In the genomic region with DNA sequence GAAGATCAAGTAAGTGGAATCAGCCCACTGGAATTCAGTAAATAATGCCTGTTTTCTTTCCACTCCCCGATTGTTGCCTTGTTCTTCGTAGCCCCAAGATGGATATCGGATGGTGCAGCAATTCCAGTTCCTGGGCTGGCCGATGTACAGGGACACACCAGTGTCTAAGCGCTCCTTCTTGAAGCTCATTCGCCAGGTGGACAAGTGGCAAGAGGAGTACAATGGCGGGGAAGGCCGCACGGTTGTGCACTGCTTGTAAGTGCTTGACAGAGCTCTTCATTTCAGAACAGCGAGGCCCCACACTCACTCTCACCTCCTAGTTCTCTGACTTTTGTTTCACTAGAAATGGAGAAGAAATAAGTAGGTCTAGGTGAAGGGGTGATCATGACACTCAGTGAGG, we compare ENCODE assay signal across 25 cellular contexts.
DNase-seq lines count a peak whose midpoint lies in the region; ATAC-seq and TF ChIP-seq lines count a peak whose summit lies in the region.
"Had no signal": no experiment of that assay in that cellular context is flagged by ENCODE, and none has a peak within 500 bp of the region (broad histone marks: within the 10 kb centered on the region; RNA-seq: fewer than 3 reads in every experiment).

No MANE protein-coding gene starts in this region.

- H3K9me3 ChIP-seq in heart right ventricle = no peaks in the 10 kb centered on the region
- H3K9me3 ChIP-seq: BE2C, BLaER1 had no signal

- 88 to 89% methylated on average over 10 of the region's 10 CpGs for WGBS in heart right ventricle, 2 donors

- no peak for ATAC-seq in heart right ventricle
- ATAC-seq: GM12878 had no signal

- H3K27me3 ChIP-seq in heart right ventricle = no peaks in the 10 kb centered on the region
- H3K27me3 ChIP-seq: BE2C, BLaER1 had no signal

- no peaks in the 10 kb centered on the region for H3K9me3 Mint-ChIP-seq in endothelial cell (ENCODE audit: unreplicated experiment)
- H3K9me3 Mint-ChIP-seq: CD14-positive monocyte; CD4-positive, alpha-beta memory T cell; CD8-positive, alpha-beta memory T cell had no signal

- H3K27ac Mint-ChIP-seq in endothelial cell (ENCODE audit: unreplicated experiment) = no peak overlapping the region
- H3K27ac Mint-ChIP-seq: CD14-positive monocyte; CD4-positive, CD25-positive, alpha-beta regulatory T cell; CD8-positive, alpha-beta memory T cell had no signal

- intact Hi-C loops in cardiac septum (cut with DNase I) (loop anchor here (10.0 kb wide), 1 partner anchor 592 kb away; no protein-coding TSS in a partner anchor), heart right ventricle (cut with DNase I) (loop anchor here in 5 of 10 donors (5.0 to 10.0 kb wide), 4 partner anchors 302 to 1115 kb away; no protein-coding TSS in a partner anchor)

- peak; percentile 15 for DNase-seq in NCI-H2227 treated with DMSO at 0.1 percent for 48 hours (lab: John Stamatoyannopoulos, UW)
- DNase-seq in NCI-H2227 (lab: John Stamatoyannopoulos, UW; ENCODE audit: unreplicated experiment) = no peak
- peak; percentile 20 for DNase-seq in cardiac septum (ENCODE audit: low spot score)
- no peak for DNase-seq in heart right ventricle
- peak; percentile 58 for DNase-seq in coronary artery (ENCODE audit: low spot score)
- no peak for DNase-seq in endothelial cell (ENCODE audit: low spot score)
- no peak for DNase-seq in cerebellar nuclear complex (lab: John Stamatoyannopoulos, UW)
- no peak for DNase-seq in cortex of kidney (lab: John Stamatoyannopoulos, UW)
- DNase-seq: 8988T; ACHN; BE2C; C1 segment of cervical spinal cord; CD4-positive, alpha-beta memory T cell; CD4-positive, CD25-positive, alpha-beta regulatory T cell; CD8-positive, alpha-beta memory T cell; DMS 273 treated with DMSO at 0.1 percent for 48 hours; DMS153; DMS53; DMS79; DND-41; EL; GDM1 had no signal

- H3K4me3 ChIP-seq in heart right ventricle (no peak overlapping the region), coronary artery (no peak overlapping the region)
- H3K4me3 ChIP-seq: BLaER1, GM12878 had no signal

- H3K4me1 ChIP-seq in heart right ventricle = no peaks in the 10 kb centered on the region
- H3K4me1 ChIP-seq: BE2C, BLaER1 had no signal

- H3K27ac ChIP-seq in heart right ventricle (no peak overlapping the region), coronary artery (no peak overlapping the region)
- H3K27ac ChIP-seq: BLaER1 had no signal

- H3K4me1 Mint-ChIP-seq in endothelial cell (ENCODE audit: unreplicated experiment) = peaks cover 7% of the 10 kb centered on the region
- H3K4me1 Mint-ChIP-seq: CD14-positive monocyte; CD4-positive, alpha-beta memory T cell; CD4-positive, CD25-positive, alpha-beta regulatory T cell; CD8-positive, alpha-beta memory T cell had no signal

- H3K4me3 Mint-ChIP-seq in endothelial cell (ENCODE audit: unreplicated experiment) = peak overlapping the region; percentile 44
- H3K4me3 Mint-ChIP-seq: CD14-positive monocyte; CD4-positive, alpha-beta memory T cell; CD4-positive, CD25-positive, alpha-beta regulatory T cell; CD8-positive, alpha-beta memory T cell had no signal

- peaks cover 74% of the 10 kb centered on the region for H3K36me3 Mint-ChIP-seq in endothelial cell (ENCODE audit: low read depth, unreplicated experiment)
- H3K36me3 Mint-ChIP-seq: CD14-positive monocyte; CD4-positive, CD25-positive, alpha-beta regulatory T cell had no signal

- peaks cover 6% of the 10 kb centered on the region for H3K27me3 Mint-ChIP-seq in endothelial cell (ENCODE audit: unreplicated experiment)
- H3K27me3 Mint-ChIP-seq: CD4-positive, alpha-beta memory T cell had no signal

- peaks cover 0 to 100% (median 51%) of the 10 kb centered on the region in 9 donors for H3K36me3 ChIP-seq in heart right ventricle
- H3K36me3 ChIP-seq: BE2C, BLaER1 had no signal

- TF ChIP-seq CTCF in heart right ventricle (IDR thresholded peaks at IDR 0.05) (no peak), coronary artery (IDR thresholded peaks at IDR 0.05) (no peak), endothelial cell (IDR thresholded peaks at IDR 0.05; ENCODE audit: unreplicated experiment) (no peak)

Comparison
In these comparisons a context has a peak if more than half of its experiments do, and no peak if none do; other contexts are left out.
1. DNase-seq: peak in NCI-H2227 treated with DMSO at 0.1 percent for 48 hours (single experiment), cardiac septum (single experiment) and coronary artery (single experiment); none in NCI-H2227 (single experiment), heart right ventricle (0 of 2), endothelial cell (single experiment), cerebellar nuclear complex (0 of 2) and cortex of kidney (single experiment).